In the genomic region with DNA sequence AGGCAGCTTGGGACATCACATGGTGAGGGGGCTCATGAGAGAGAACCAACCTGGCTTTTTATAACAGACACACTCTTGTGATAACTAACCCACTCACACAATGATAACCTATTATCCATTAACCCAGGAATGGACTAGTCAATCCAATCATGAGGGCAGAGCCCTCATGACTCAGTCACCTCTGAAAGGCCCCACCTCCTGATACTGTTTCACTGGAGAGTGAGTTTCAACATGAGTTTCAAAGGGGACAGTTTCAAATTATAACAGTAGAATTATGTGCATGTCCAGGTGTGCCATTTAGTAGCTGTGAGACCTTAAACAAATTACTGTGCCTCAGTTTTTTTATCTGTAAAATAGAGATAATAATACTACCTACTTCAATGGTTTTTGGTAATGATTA, we compare ENCODE assay signal across 7 cellular contexts. TPM values are rescaled to one million over a fixed set of nuclear protein-coding genes. Genes with fewer than 3 reads are reported as not detected.
DNase-seq lines count a peak whose midpoint lies in the region; ATAC-seq and TF ChIP-seq lines count a peak whose summit lies in the region.

No MANE protein-coding gene starts in this region.

- H4K20me1 ChIP-seq in KMS-11 (ENCODE audit: insufficient read depth) = no peaks in the 10 kb centered on the region

- intact Hi-C loops in right lobe of liver (cut with DNase I) = no loop called here

- H3K9me3 ChIP-seq in right lobe of liver = no peaks in the 10 kb centered on the region

- H3K4me1 ChIP-seq in KMS-11 (ENCODE audit: low read depth, poor library complexity, severe bottlenecking) = peaks cover 50% of the 10 kb centered on the region
- peaks cover 0 to 55% (median 17%) of the 10 kb centered on the region in 4 donors for H3K4me1 ChIP-seq in right lobe of liver

- H3K4me2 ChIP-seq in KMS-11 = peak overlapping the region; percentile 14

- DNase-seq in right lobe of liver = peak in 1 of 3 donors; percentile 70
- DNase-seq in NCI-H2227 treated with DMSO at 0.1 percent for 48 hours (lab: John Stamatoyannopoulos, UW) = no peak
- no peak for DNase-seq in stimulated activated CD4-positive, alpha-beta T cell treated with anti-CD3 and anti-CD28 coated beads, Interleukin-4, amount 100 ng/mL, for 24 hours
- DNase-seq in activated CD4-positive, alpha-beta T cell treated with anti-CD3 and anti-CD28 coated beads for 1 hour = no peak

- H3K4me3 ChIP-seq in KMS-11 (IDR thresholded peaks at IDR 0.05; ENCODE audit: insufficient read depth, low read depth, low read length) = no peak overlapping the region
- peak overlapping the region in 1 of 3 donors; percentile 15 for H3K4me3 ChIP-seq in right lobe of liver

- ATAC-seq in GM19025 (IDR thresholded peaks at IDR 0.05; ENCODE audit: low read depth, unreplicated experiment) = peak; percentile 91
- ATAC-seq in HG02571 (IDR thresholded peaks at IDR 0.05; ENCODE audit: unreplicated experiment) = peak; percentile 91
- peak; percentile 70 to 86 (median 80) for ATAC-seq in right lobe of liver

- H3K79me2 ChIP-seq in KMS-11 (ENCODE audit: insufficient read depth, low read depth) = no peaks in the 10 kb centered on the region

- no peak overlapping the region for H3K27ac ChIP-seq in KMS-11
- H3K27ac ChIP-seq in right lobe of liver = peak overlapping the region; percentile 87 to 88 (median 87)

- peak; percentile 55 for TF ChIP-seq POLR2A in right lobe of liver (IDR thresholded peaks at IDR 0.05)

- H3K36me3 ChIP-seq in KMS-11 (ENCODE audit: insufficient read depth) (no peaks in the 10 kb centered on the region), right lobe of liver (no peaks in the 10 kb centered on the region)

- TF ChIP-seq CTCF in KMS-11 (conservative IDR thresholded peaks at IDR 0.05; ENCODE audit: low read depth, low read length) (no peak), right lobe of liver (IDR thresholded peaks at IDR 0.05) (no peak)

- H3K27me3 ChIP-seq in KMS-11 (ENCODE audit: insufficient read depth, low read depth) = no peaks in the 10 kb centered on the region
- no peaks in the 10 kb centered on the region for H3K27me3 ChIP-seq in right lobe of liver

- H3K9ac ChIP-seq in KMS-11 = no peak overlapping the region

- H2AFZ ChIP-seq in KMS-11 (ENCODE audit: low read depth) = 0 out of 2 replicates have a peak overlapping the region, but pooled peaks have one; percentile 1

RNA-seq across cellular contexts. Expression of a gene that starts 47.6 kb away (rescaled TPM):
- total RNA-seq in right lobe of liver = 10 to 100 TPM; 28.5 to 57.2 (median 33.3) TPM
